ENCODE assay signal across 14 cellular contexts in the genomic region with DNA sequence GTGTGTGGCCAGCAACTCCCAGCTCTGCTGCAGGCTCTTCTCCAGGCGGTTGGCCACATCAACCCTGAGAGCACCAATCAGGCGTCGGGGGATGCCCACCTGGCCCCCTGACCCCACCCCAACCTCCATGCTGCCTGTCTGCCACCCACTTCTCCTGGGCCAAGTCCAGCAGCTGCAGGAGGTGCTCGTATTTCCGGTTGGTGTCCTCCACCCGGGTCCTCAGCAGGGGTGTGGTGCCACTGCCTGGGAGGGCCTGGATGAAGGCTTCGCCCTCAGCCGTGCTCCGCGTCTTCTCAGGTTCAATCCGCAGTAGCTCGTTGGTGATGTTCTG. TPM values are rescaled to one million over a fixed set of nuclear protein-coding genes. Genes with fewer than 3 reads are reported as not detected.
"Had no signal": no experiment of that assay in that cellular context is flagged by ENCODE, and none has a peak within 500 bp of the region (broad histone marks: within the 10 kb centered on the region; RNA-seq: fewer than 3 reads in every experiment).

No MANE protein-coding gene starts in this region.

- H3K4me3 ChIP-seq: adrenal gland, colonic mucosa, gastrocnemius medialis, mucosa of descending colon had no signal

- H3K36me3 ChIP-seq: colonic mucosa had no signal

- DNase-seq: activated CD4-positive, alpha-beta T cell treated with anti-CD3 and anti-CD28 coated beads, Interleukin-2, amount 10 ng/mL, durations not matched to agents 24 days and 14 days; activated naive CD4-positive, alpha-beta T cell treated with anti-CD3 and anti-CD28 coated beads, Interleukin-2, amount 50 U/mL, for 16 hours; adrenal gland; caudate nucleus; colonic mucosa; gastrocnemius medialis; left cardiac atrium; mucosa of descending colon; naive thymus-derived CD8-positive, alpha-beta T cell; nucleus accumbens; small intestine had no signal

- H3K4me1 ChIP-seq: adrenal gland, colonic mucosa, gastrocnemius medialis had no signal

- H3K9me3 ChIP-seq: adrenal gland, colonic mucosa, gastrocnemius medialis, mucosa of descending colon had no signal

- ATAC-seq: gastrocnemius medialis; mucosa of descending colon; naive thymus-derived CD8-positive, alpha-beta T cell; WTC11 had no signal

- H3K27ac ChIP-seq: adrenal gland, colonic mucosa, gastrocnemius medialis had no signal

RNA-seq across cellular contexts. Expression of a gene that starts 45.1 kb away (rescaled TPM):
- total RNA-seq: activated CD4-positive, alpha-beta T cell treated with anti-CD3 and anti-CD28 coated beads, Interleukin-2, amount 10 ng/mL, durations not matched to agents 24 days and 14 days; activated CD8-positive, alpha-beta memory T cell treated with anti-CD3 and anti-CD28 coated beads for 36 hours; activated T-helper 2 cell treated with anti-CD3 and anti-CD28 coated beads, Interferon-gamma antibody, Interleukin-2, Interleukin-4, amounts not matched to agents 10 μg/mL and 5 μg/mL and 100 μg/mL, durations not matched to agents 14 hours and 24 hours and 36 hours; naive thymus-derived CD8-positive, alpha-beta T cell had no signal
